29 cellular contexts compared by ENCODE assay signal in genomic region chr16:15574614-15574948, GRCh38.
"Had no signal": no experiment of that assay in that cellular context is flagged by ENCODE, and none has a peak within 500 bp of the region (broad histone marks: within the 10 kb centered on the region; RNA-seq: fewer than 3 reads in every experiment).

No MANE protein-coding gene starts in this region.

- H3K4me3 Mint-ChIP-seq: activated B cell treated with CpG ODN at 0.5 μM for 24 hours; activated CD4-positive, alpha-beta memory T cell treated with anti-CD3 and anti-CD28 coated beads, Interleukin-2, amount 10 ng/mL, durations not matched to agents 7 days and 5 days; activated CD4-positive, alpha-beta T cell treated with anti-CD3 and anti-CD28 coated beads, Interleukin-2, amount 10 ng/mL, durations not matched to agents 7 days and 5 days; activated CD8-positive, alpha-beta memory T cell treated with anti-CD3 and anti-CD28 coated beads, Interleukin-2, amount 10 ng/mL, durations not matched to agents 7 days and 5 days; activated naive CD4-positive, alpha-beta T cell treated with anti-CD3 and anti-CD28 coated beads for 36 hours; activated naive CD8-positive, alpha-beta T cell treated with anti-CD3 and anti-CD28 coated beads for 36 hours; activated T-cell treated with anti-CD3 and anti-CD28 coated beads, Interleukin-2, amount 50 U/mL, for 24 hours; T-helper 1 cell treated with Interleukin-12 subunit alpha and Interleukin-12 subunit beta and Interleukin-4 antibody, amounts not matched to agents 30 μg/mL and 1 μg/mL, for 36 hours; T-helper 2 cell treated with Interferon-gamma antibody and Interleukin-4, amounts not matched to agents 5 μg/mL and 100 μg/mL, for 36 hours had no signal

- H3K27me3 Mint-ChIP-seq: activated B cell treated with CpG ODN at 0.5 μM for 24 hours; activated CD4-positive, alpha-beta memory T cell treated with anti-CD3 and anti-CD28 coated beads, Interleukin-2, amount 10 ng/mL, durations not matched to agents 7 days and 5 days; activated CD4-positive, alpha-beta T cell treated with anti-CD3 and anti-CD28 coated beads, Interleukin-2, amount 10 ng/mL, durations not matched to agents 7 days and 5 days; activated CD8-positive, alpha-beta memory T cell treated with anti-CD3 and anti-CD28 coated beads, Interleukin-2, amount 10 ng/mL, durations not matched to agents 7 days and 5 days; activated naive CD8-positive, alpha-beta T cell treated with anti-CD3 and anti-CD28 coated beads for 36 hours; activated T-cell treated with anti-CD3 and anti-CD28 coated beads, Interleukin-2, amount 50 U/mL, for 24 hours had no signal

- H3K27ac Mint-ChIP-seq: activated B cell treated with CpG ODN at 0.5 μM for 24 hours; activated CD4-positive, alpha-beta memory T cell treated with anti-CD3 and anti-CD28 coated beads, Interleukin-2, amount 10 ng/mL, durations not matched to agents 7 days and 5 days; activated CD4-positive, alpha-beta T cell treated with anti-CD3 and anti-CD28 coated beads, Interleukin-2, amount 10 ng/mL, durations not matched to agents 7 days and 5 days; activated CD8-positive, alpha-beta memory T cell treated with anti-CD3 and anti-CD28 coated beads, Interleukin-2, amount 10 ng/mL, durations not matched to agents 7 days and 5 days; activated naive CD4-positive, alpha-beta T cell treated with anti-CD3 and anti-CD28 coated beads for 36 hours; activated naive CD4-positive, alpha-beta T cell treated with anti-CD3 and anti-CD28 coated beads, Interleukin-2, amount 50 U/mL, for 72 hours; activated naive CD8-positive, alpha-beta T cell treated with anti-CD3 and anti-CD28 coated beads for 36 hours; activated T-cell treated with anti-CD3 and anti-CD28 coated beads, Interleukin-2, amount 50 U/mL, for 24 hours; T-helper 1 cell treated with Interleukin-12 subunit alpha and Interleukin-12 subunit beta and Interleukin-4 antibody, amounts not matched to agents 30 μg/mL and 1 μg/mL, for 36 hours had no signal

- ATAC-seq: activated CD8-positive, alpha-beta memory T cell treated with anti-CD3 and anti-CD28 coated beads, Interleukin-2, amount 10 ng/mL, durations not matched to agents 7 days and 5 days; activated naive CD4-positive, alpha-beta T cell treated with anti-CD3 and anti-CD28 coated beads, Interleukin-2, amount 50 U/mL, for 72 hours; body of pancreas had no signal

- DNase-seq: activated B cell treated with CpG ODN at 0.5 μM for 24 hours; activated CD4-positive, alpha-beta memory T cell treated with anti-CD3 and anti-CD28 coated beads, Interleukin-2, amount 10 ng/mL, durations not matched to agents 7 days and 5 days; activated CD4-positive, alpha-beta T cell treated with anti-CD3 and anti-CD28 coated beads for 4 hours; activated CD4-positive, alpha-beta T cell treated with anti-CD3 and anti-CD28 coated beads, Interleukin-2, amount 10 ng/mL, durations not matched to agents 7 days and 5 days; activated CD4-positive, alpha-beta T cell treated with anti-CD3 and anti-CD28 coated beads, Interleukin-2, amount 50 U/mL, for 48 hours; activated CD4-positive, CD25-positive, alpha-beta regulatory T cell treated with anti-CD3 and anti-CD28 coated beads, Interleukin-2, amount 50 U/mL, for 72 hours; activated CD8-positive, alpha-beta memory T cell treated with anti-CD3 and anti-CD28 coated beads for 24 hours; activated CD8-positive, alpha-beta memory T cell treated with anti-CD3 and anti-CD28 coated beads, Interleukin-2, amount 10 ng/mL, durations not matched to agents 7 days and 5 days; activated CD8-positive, alpha-beta memory T cell treated with anti-CD3 and anti-CD28 coated beads, Interleukin-2, amount 50 U/mL, for 48 hours; activated effector memory CD4-positive, alpha-beta T cell treated with anti-CD3 and anti-CD28 coated beads, Interleukin-2, amount 50 U/mL, for 16 hours; activated gamma-delta T cell treated with Interleukin-2 at 50 U/mL for 16 hours; activated naive CD4-positive, alpha-beta T cell; activated naive CD4-positive, alpha-beta T cell treated with anti-CD3 and anti-CD28 coated beads for 36 hours; activated naive CD4-positive, alpha-beta T cell treated with anti-CD3 and anti-CD28 coated beads, Interleukin-2, amount 50 U/mL, for 16 hours; activated naive CD8-positive, alpha-beta T cell treated with anti-CD3 and anti-CD28 coated beads for 36 hours; activated T-cell treated with anti-CD3 and anti-CD28 coated beads, Interleukin-2, amount 50 U/mL, for 24 hours; activated T-cell treated with anti-CD3 and anti-CD28 coated beads, Interleukin-2, amount 50 U/mL, for 48 hours; adrenal gland; amniotic stem cell; aorta; body of pancreas; brain microvascular endothelial cell; central memory CD4-positive, alpha-beta T cell; T-helper 1 cell; T-helper 2 cell; T-helper 9 cell had no signal
